11 cellular contexts compared by ENCODE assay signal in genomic region chr16:2497116-2497630, GRCh38. TPM values are rescaled to one million over a fixed set of nuclear protein-coding genes. Genes with fewer than 3 reads are reported as not detected.
A peak's percentile ranks its signal among the peaks of the same experiment; 100 is the strongest.
DNase-seq lines count a peak whose midpoint lies in the region; ATAC-seq and TF ChIP-seq lines count a peak whose summit lies in the region.
"Had no signal": no experiment of that assay in that cellular context is flagged by ENCODE, and none has a peak within 500 bp of the region (broad histone marks: within the 10 kb centered on the region; RNA-seq: fewer than 3 reads in every experiment).

No MANE protein-coding gene starts in this region.

- intact Hi-C loops in left lung (cut with DNase I) = no loop called here

- H3K27me3 ChIP-seq in left lung = no peaks in the 10 kb centered on the region

- DNase-seq in left lung = peak in 1 of 2 donors; percentile 83
- DNase-seq in NCI-H1105 (lab: John Stamatoyannopoulos, UW) = no peak
- DNase-seq in glomerular visceral epithelial cell (ENCODE audit: extremely low spot score) = no peak
- DNase-seq: activated naive CD4-positive, alpha-beta T cell treated with Interleukin-2 at 50 U/mL for 16 hours; CD4-positive, alpha-beta memory T cell; RPMI8226 had no signal

- peaks cover 0 to 54% of the 10 kb centered on the region in 2 donors for H3K36me3 ChIP-seq in left lung
- H3K36me3 ChIP-seq: thoracic aorta had no signal

- ATAC-seq in SK-N-SH treated with all-trans-retinoic acid at 6 μM for 48 hours = no peak
- peak; percentile 42 for ATAC-seq in left lung
- ATAC-seq in GM21576 (IDR thresholded peaks at IDR 0.05; ENCODE audit: unreplicated experiment) = no peak

- H3K27ac ChIP-seq in C4-2B = peak overlapping the region; percentile 85
- no peak overlapping the region for H3K27ac ChIP-seq in left lung

- H3K4me1 ChIP-seq in left lung = peaks cover 14 to 44% of the 10 kb centered on the region in 2 donors

- no peak overlapping the region for H3K4me3 ChIP-seq in left lung
- H3K4me3 ChIP-seq: thoracic aorta had no signal

- TF ChIP-seq CTCF in C4-2B (conservative IDR thresholded peaks at IDR 0.05) (no peak), left lung (IDR thresholded peaks at IDR 0.05) (no peak)

- H3K9me3 ChIP-seq in left lung = no peaks in the 10 kb centered on the region
- H3K9me3 ChIP-seq: thoracic aorta had no signal

TF ChIP-seq in SK-N-SH treated with all-trans-retinoic acid at 6 μM for 48 hours, 23 proteins besides CTCF, POLR2A, EP300 and RAD21:
- TF ChIP-seq SNAI2 (CRISPR knock-in tag; IDR thresholded peaks at IDR 0.05) = 0 out of 2 replicates have a peak, but pooled peaks have one; percentile 27
- TF ChIP-seq ISL1 (CRISPR knock-in tag; IDR thresholded peaks at IDR 0.05) = no peak
TF ChIP-seq in SK-N-SH treated with all-trans-retinoic acid at 6 μM for 48 hours: peak in this region for 1.

RNA-seq across cellular contexts. Expression of gene ATP6V0C, which starts 16.6 kb away (rescaled TPM):
- 100 to 1,000 TPM; 296 to 333 TPM for total RNA-seq in left lung

RNA-seq across cellular contexts. Expression of gene TBC1D24, which starts 22.2 kb away (rescaled TPM):
- total RNA-seq in left lung = 10 to 100 TPM; 37.1 to 41.4 TPM

RNA-seq across cellular contexts. Expression of gene AMDHD2, which starts 23.0 kb away (rescaled TPM):
- total RNA-seq in left lung = 10 to 100 TPM; 45.5 to 62.4 TPM

RNA-seq across cellular contexts. Expression of gene NTN3, which starts 26.1 kb away (rescaled TPM):
- 1 to 10 TPM in 1 of 2 donors, not detected in 1; 1.7 TPM for total RNA-seq in left lung
- total RNA-seq: CD4-positive, alpha-beta memory T cell had no signal

RNA-seq across cellular contexts. Expression of gene CEMP1, which starts 34.0 kb away (rescaled TPM):
- 1 to 10 TPM in 1 of 2 donors, under 1 TPM in 1; 0.45 to 1.1 TPM for total RNA-seq in left lung
- total RNA-seq: neural crest cell had no signal
